Comparison of ENCODE assay signal across 37 cellular contexts in genomic region chr12:46800160-46800559, GRCh38. TPM values are rescaled to one million over a fixed set of nuclear protein-coding genes. Genes with fewer than 3 reads are reported as not detected.
"Had no signal": no experiment of that assay in that cellular context is flagged by ENCODE, and none has a peak within 500 bp of the region (broad histone marks: within the 10 kb centered on the region; RNA-seq: fewer than 3 reads in every experiment).

No MANE protein-coding gene starts in this region.

- H3K27me3 ChIP-seq: brain microvascular endothelial cell, Peyer's patch, SJSA1 had no signal

- H3K9ac ChIP-seq: KMS-11 had no signal

- H3K4me2 ChIP-seq: KMS-11 had no signal

- H3K9me3 ChIP-seq: Peyer's patch, SJSA1 had no signal

- H3K4me3 ChIP-seq: Peyer's patch, SJSA1 had no signal

- H3K27ac ChIP-seq: brain microvascular endothelial cell, KMS-11, Peyer's patch, SJSA1, VCaP had no signal

- H3K36me3 ChIP-seq: brain microvascular endothelial cell, Peyer's patch, SJSA1 had no signal

- DNase-seq: activated CD4-positive, alpha-beta memory T cell treated with anti-CD3 and anti-CD28 coated beads, Interleukin-2, amount 10 ng/mL, durations not matched to agents 7 days and 5 days; activated CD4-positive, alpha-beta T cell treated with anti-CD3 and anti-CD28 coated beads for 1 hour; activated CD4-positive, alpha-beta T cell treated with anti-CD3 and anti-CD28 coated beads for 48 hours; activated CD4-positive, CD25-positive, alpha-beta regulatory T cell; activated CD8-positive, alpha-beta memory T cell treated with anti-CD3 and anti-CD28 coated beads for 24 hours; activated CD8-positive, alpha-beta memory T cell treated with anti-CD3 and anti-CD28 coated beads, Interleukin-2, amount 10 ng/mL, durations not matched to agents 7 days and 5 days; activated CD8-positive, alpha-beta memory T cell treated with anti-CD3 and anti-CD28 coated beads, Interleukin-2, amount 50 U/mL, for 48 hours; activated effector memory CD4-positive, alpha-beta T cell treated with Interleukin-2 at 50 U/mL for 16 hours; activated naive CD4-positive, alpha-beta T cell treated with anti-CD3 and anti-CD28 coated beads, Interleukin-2, amount 10 ng/mL, durations not matched to agents 7 days and 5 days; activated naive CD8-positive, alpha-beta T cell treated with anti-CD3 and anti-CD28 coated beads, Interleukin-2, amount 50 U/mL, for 24 hours; activated T-cell treated with anti-CD3 and anti-CD28 coated beads, Interleukin-2, amount 50 U/mL, for 48 hours; aorta; brain microvascular endothelial cell; central memory CD4-positive, alpha-beta T cell; MM.1S; MV-4-11; NCI-H1092; NCI-H1436 treated with DMSO at 0.1 percent for 48 hours; NCI-H187; NCI-H2029 treated with DMSO at 0.1 percent for 48 hours; NCI-H2107; NCI-H2171; NCI-H510A; NCI-H526; NCI-H748 treated with DMSO at 0.1 percent for 48 hours; NK-92 treated with Interleukin-12 subunit alpha and Interleukin-12 subunit beta, amount 100 ng/mL, for 24 hours; PC-3; Peyer's patch; RPMI8226; SHP77 treated with DMSO at 0.1 percent for 48 hours; SW 1271; T-helper 1 cell; T-helper 2 cell; T-helper 9 cell had no signal

- H3K4me1 ChIP-seq: Peyer's patch, SJSA1 had no signal

- ATAC-seq: activated CD8-positive, alpha-beta memory T cell treated with anti-CD3 and anti-CD28 coated beads, Interleukin-2, amount 10 ng/mL, durations not matched to agents 7 days and 5 days; activated naive CD8-positive, alpha-beta T cell treated with anti-CD3 and anti-CD28 coated beads, Interleukin-2, amount 50 U/mL, for 24 hours; PC-3 had no signal

RNA-seq across cellular contexts. Expression of gene SLC38A4, which starts 25.6 kb away (rescaled TPM):
- total RNA-seq: activated CD4-positive, alpha-beta memory T cell treated with anti-CD3 and anti-CD28 coated beads, Interleukin-2, amount 10 ng/mL, durations not matched to agents 7 days and 5 days; activated CD8-positive, alpha-beta memory T cell treated with anti-CD3 and anti-CD28 coated beads, Interleukin-2, amount 10 ng/mL, durations not matched to agents 7 days and 5 days; PC-3 had no signal
